In the genomic region with DNA sequence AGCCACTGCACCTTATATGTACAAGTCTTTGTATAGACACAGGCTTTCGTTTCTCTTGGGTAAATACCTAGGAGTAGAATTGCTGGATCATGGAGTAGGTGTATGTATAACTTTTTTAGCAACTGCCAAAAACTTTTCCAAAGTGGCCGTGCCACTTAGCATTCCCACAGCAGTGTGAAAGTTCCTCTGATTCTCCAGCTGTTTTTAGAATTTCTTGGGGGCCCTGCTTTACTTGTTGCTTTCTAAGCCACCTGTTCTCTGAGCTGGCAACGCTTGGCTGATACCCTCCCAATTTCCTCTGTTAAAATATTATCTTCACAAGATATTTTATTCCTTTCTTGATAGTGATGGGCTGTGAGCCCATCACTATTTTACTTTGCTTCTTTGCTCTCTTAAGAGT, we compare ENCODE assay signal across 1 cellular context.
TF ChIP-seq lines count a peak whose summit lies in the region.

No MANE protein-coding gene starts in this region.

TF ChIP-seq in GM12878, 131 proteins besides CTCF, POLR2A, EP300 and RAD21:
- no peak for TF ChIP-seq RUNX3 (IDR thresholded peaks at IDR 0.05; ENCODE audit: low read length)
- TF ChIP-seq SUZ12 (IDR thresholded peaks at IDR 0.05; ENCODE audit: unreplicated experiment): no peak
- no peak for TF ChIP-seq USF1 (IDR thresholded peaks at IDR 0.05; ENCODE audit: borderline replicate concordance, extremely low read length, insufficient read depth, low read depth, low read length)
- no peak for TF ChIP-seq ZBED1 (IDR thresholded peaks at IDR 0.05; ENCODE audit: borderline replicate concordance)
- no peak for TF ChIP-seq STAT1 (conservative IDR thresholded peaks at IDR 0.05)
- TF ChIP-seq TBL1XR1 (IDR thresholded peaks at IDR 0.05; ENCODE audit: low read depth, low read length): no peak
- no peak for TF ChIP-seq ELK1 (IDR thresholded peaks at IDR 0.05; ENCODE audit: low read depth, low read length)
- TF ChIP-seq SUPT20H (IDR thresholded peaks at IDR 0.05; ENCODE audit: borderline replicate concordance, control insufficient read depth, low read depth, low read length): no peak
- TF ChIP-seq, protein P1, sequence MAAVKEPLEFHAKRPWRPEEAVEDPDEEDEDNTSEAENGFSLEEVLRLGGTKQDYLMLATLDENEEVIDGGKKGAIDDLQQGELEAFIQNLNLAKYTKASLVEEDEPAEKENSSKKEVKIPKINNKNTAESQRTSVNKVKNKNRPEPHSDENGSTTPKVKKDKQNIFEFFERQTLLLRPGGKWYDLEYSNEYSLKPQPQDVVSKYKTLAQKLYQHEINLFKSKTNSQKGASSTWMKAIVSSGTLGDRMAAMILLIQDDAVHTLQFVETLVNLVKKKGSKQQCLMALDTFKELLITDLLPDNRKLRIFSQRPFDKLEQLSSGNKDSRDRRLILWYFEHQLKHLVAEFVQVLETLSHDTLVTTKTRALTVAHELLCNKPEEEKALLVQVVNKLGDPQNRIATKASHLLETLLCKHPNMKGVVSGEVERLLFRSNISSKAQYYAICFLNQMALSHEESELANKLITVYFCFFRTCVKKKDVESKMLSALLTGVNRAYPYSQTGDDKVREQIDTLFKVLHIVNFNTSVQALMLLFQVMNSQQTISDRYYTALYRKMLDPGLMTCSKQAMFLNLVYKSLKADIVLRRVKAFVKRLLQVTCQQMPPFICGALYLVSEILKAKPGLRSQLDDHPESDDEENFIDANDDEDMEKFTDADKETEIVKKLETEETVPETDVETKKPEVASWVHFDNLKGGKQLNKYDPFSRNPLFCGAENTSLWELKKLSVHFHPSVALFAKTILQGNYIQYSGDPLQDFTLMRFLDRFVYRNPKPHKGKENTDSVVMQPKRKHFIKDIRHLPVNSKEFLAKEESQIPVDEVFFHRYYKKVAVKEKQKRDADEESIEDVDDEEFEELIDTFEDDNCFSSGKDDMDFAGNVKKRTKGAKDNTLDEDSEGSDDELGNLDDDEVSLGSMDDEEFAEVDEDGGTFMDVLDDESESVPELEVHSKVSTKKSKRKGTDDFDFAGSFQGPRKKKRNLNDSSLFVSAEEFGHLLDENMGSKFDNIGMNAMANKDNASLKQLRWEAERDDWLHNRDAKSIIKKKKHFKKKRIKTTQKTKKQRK (IDR thresholded peaks at IDR 0.05; ENCODE audit: low read depth, low read length): no peak
- TF ChIP-seq SREBF2 (IDR thresholded peaks at IDR 0.05; ENCODE audit: low read length): no peak
- no peak for TF ChIP-seq HDAC2 (IDR thresholded peaks at IDR 0.05)
- TF ChIP-seq BCL11A (IDR thresholded peaks at IDR 0.05; ENCODE audit: low read depth, low read length): no peak
- TF ChIP-seq TARDBP (IDR thresholded peaks at IDR 0.05; ENCODE audit: borderline replicate concordance): no peak
- TF ChIP-seq ZNF207 (IDR thresholded peaks at IDR 0.05; ENCODE audit: borderline replicate concordance): no peak
- TF ChIP-seq CREM (IDR thresholded peaks at IDR 0.05; ENCODE audit: low read depth): no peak
- TF ChIP-seq RELA (IDR thresholded peaks at IDR 0.05; ENCODE audit: borderline replicate concordance, partially characterized antibody): no peak
TF ChIP-seq in GM12878: peak in this region for 0.
